ENCODE assay signal across 8 cellular contexts in the genomic region with DNA sequence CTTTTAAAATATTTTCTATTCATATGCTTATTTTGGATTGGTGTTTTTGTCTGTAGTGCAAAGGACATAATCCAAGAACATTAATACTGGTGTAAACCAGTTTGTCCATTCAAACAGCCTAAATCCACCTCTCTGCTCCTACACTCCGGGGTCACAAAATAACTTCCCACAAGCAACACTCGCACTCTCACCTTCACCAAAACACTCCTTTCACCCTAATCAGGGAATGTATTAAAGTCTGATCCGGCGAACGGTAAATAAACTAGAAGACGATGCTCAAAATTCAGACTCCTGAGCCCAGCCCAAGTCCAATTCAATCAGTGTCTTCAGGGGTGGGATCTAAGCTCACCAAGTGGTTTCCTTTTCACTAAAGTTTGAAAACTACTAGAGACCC. TPM values are rescaled to one million over a fixed set of nuclear protein-coding genes. Genes with fewer than 3 reads are reported as not detected.
A peak's percentile ranks its signal among the peaks of the same experiment; 100 is the strongest.
DNase-seq lines count a peak whose midpoint lies in the region; ATAC-seq and TF ChIP-seq lines count a peak whose summit lies in the region.

No MANE protein-coding gene starts in this region.

- POLR2A ChIA-PET in Panc1 (lab: Charles Lee): no interaction called here

- TF ChIP-seq CTCF in Panc1 (IDR thresholded peaks at IDR 0.05): no peak
- TF ChIP-seq CTCF in endothelial cell (IDR thresholded peaks at IDR 0.05; ENCODE audit: unreplicated experiment): no peak
- no peak for TF ChIP-seq CTCF in nephron (IDR thresholded peaks at IDR 0.05; ENCODE audit: unreplicated experiment in 3 of 3)

- H3K9me3 Mint-ChIP-seq in endothelial cell (ENCODE audit: unreplicated experiment) (no peaks in the 10 kb centered on the region), nephron (no peaks in the 10 kb centered on the region)

- in situ Hi-C loops in Panc1 (cut with HindIII; ENCODE audit: low pct_unique_long_range_greater_than_20kb, low sequenced_read_pairs): no loop called here

- H3K27ac Mint-ChIP-seq in endothelial cell (ENCODE audit: unreplicated experiment): peak overlapping the region; percentile 94
- peak overlapping the region; percentile 71 to 99 (median 98) for H3K27ac Mint-ChIP-seq in nephron

- ATAC-seq in GM21381 (IDR thresholded peaks at IDR 0.05; ENCODE audit: unreplicated experiment) (peak; percentile 3), Panc1 (no peak; the same call in 1 of the 2 replicates), GM18519 (IDR thresholded peaks at IDR 0.05; ENCODE audit: low FRiP score, unreplicated experiment) (no peak)

- peak overlapping the region; percentile 96 for H3K27ac ChIP-seq in Panc1 (ENCODE audit: low read length)

- H3K27me3 Mint-ChIP-seq in endothelial cell (ENCODE audit: unreplicated experiment): peaks cover 2% of the 10 kb centered on the region
- peaks cover 5% of the 10 kb centered on the region for H3K27me3 Mint-ChIP-seq in nephron (ENCODE audit: low read depth)

- peak overlapping the region; percentile 83 to 98 for H3K4me3 ChIP-seq in Panc1 (ENCODE audit: low read depth in 2 of 2, low read length in 2 of 2)

- H3K36me3 ChIP-seq in Panc1 (ENCODE audit: control insufficient read depth, insufficient read depth, low read length): peaks cover 3% of the 10 kb centered on the region

- H3K36me3 Mint-ChIP-seq in endothelial cell (ENCODE audit: low read depth, unreplicated experiment): peaks cover 4% of the 10 kb centered on the region
- H3K36me3 Mint-ChIP-seq in nephron (ENCODE audit: low read depth): no peaks in the 10 kb centered on the region

- H3K9me3 ChIP-seq in Panc1 (ENCODE audit: control insufficient read depth, insufficient read depth, low read depth, low read length): no peaks in the 10 kb centered on the region

- DNase-seq in Panc1 (ENCODE audit: low read depth, low spot score): no peak
- no peak for DNase-seq in endothelial cell (ENCODE audit: low spot score)
- no peak for DNase-seq in UCSD-AML1 (lab: John Stamatoyannopoulos, UW; ENCODE audit: unreplicated experiment)
- DNase-seq in pons (ENCODE audit: low spot score): no peak
- DNase-seq in NCI-H345 treated with DMSO at 0.1 percent for 48 hours (lab: John Stamatoyannopoulos, UW; ENCODE audit: unreplicated experiment): no peak

- peaks cover 30% of the 10 kb centered on the region for H3K4me1 Mint-ChIP-seq in endothelial cell (ENCODE audit: unreplicated experiment)
- H3K4me1 Mint-ChIP-seq in nephron: peaks cover 30% of the 10 kb centered on the region

- BruUV-seq in Panc1 (replicated peaks; lab: Mats Ljungman, UMichigan): TSS peak; percentile 85

- intact Hi-C loops in Panc1 (cut with micrococcal nuclease; ENCODE audit: unreplicated experiment): loop anchor here (2.0 kb wide), 1 partner anchor 67 kb away; the partner anchor contains the start of gene SCAMP1

- peaks cover 14% of the 10 kb centered on the region for H3K4me1 ChIP-seq in Panc1 (ENCODE audit: control insufficient read depth, insufficient read depth, low read length)

- CTCF ChIA-PET in Panc1 (lab: Charles Lee): no interaction called here

- H3K27me3 ChIP-seq in Panc1 (ENCODE audit: control insufficient read depth, insufficient read depth, low read length): no peaks in the 10 kb centered on the region

- H3K4me3 Mint-ChIP-seq in endothelial cell (ENCODE audit: unreplicated experiment) (peak overlapping the region; percentile 97), nephron (peak overlapping the region; percentile 87 to 93 (median 93))

RNA-seq across cellular contexts. Expression of gene AP3B1, which starts 0.6 kb away (rescaled TPM):
- total RNA-seq in Panc1 (2021; ENCODE audit: unreplicated experiment) (55.4 TPM), endothelial cell (ENCODE audit: unreplicated experiment) (60.9 TPM)
- 27.3 TPM for polyA plus RNA-seq in Panc1 (2012; ENCODE audit: insufficient read length)
